ENCODE assay signal across 31 cellular contexts in genomic region chrX:57445046-57445445, GRCh38.
"Had no signal": no experiment of that assay in that cellular context is flagged by ENCODE, and none has a peak within 500 bp of the region (broad histone marks: within the 10 kb centered on the region; RNA-seq: fewer than 3 reads in every experiment).

No MANE protein-coding gene starts in this region.

- H3K4me3 ChIP-seq: cardiac muscle cell, colonic mucosa, dorsolateral prefrontal cortex, heart left ventricle, left lung, lung, ovary, skin epidermis, thoracic aorta, uterus had no signal

- H3K36me3 ChIP-seq: cardiac muscle cell, colonic mucosa, heart left ventricle, left lung, ovary, thoracic aorta, uterus had no signal

- DNase-seq: activated CD4-positive, alpha-beta T cell treated with anti-CD3 and anti-CD28 coated beads for 48 hours; activated CD4-positive, alpha-beta T cell treated with anti-CD3 and anti-CD28 coated beads, Interleukin-2, amount 50 U/mL, for 48 hours; activated CD8-positive, alpha-beta memory T cell treated with anti-CD3 and anti-CD28 coated beads for 24 hours; activated effector memory CD4-positive, alpha-beta T cell treated with Interleukin-2 at 50 U/mL for 16 hours; activated naive CD4-positive, alpha-beta T cell treated with Interleukin-2 at 50 U/mL for 16 hours; anterior cingulate cortex; cerebellar nuclear complex; colonic mucosa; dorsolateral prefrontal cortex; effector memory CD4-positive, alpha-beta T cell; heart left ventricle; hypothalamus; left lung; ovary; retina; stimulated activated CD4-positive, alpha-beta T cell treated with anti-CD3 and anti-CD28 coated beads, Interleukin-12 subunit alpha, Interleukin-12 subunit beta, amount 100 ng/mL, for 4 hours; stimulated activated CD4-positive, alpha-beta T cell treated with anti-CD3 and anti-CD28 coated beads, Interleukin-4, amount 100 ng/mL, for 1 hour; T-helper 1 cell; uterus had no signal

- H3K27ac Mint-ChIP-seq: activated naive CD8-positive, alpha-beta T cell; nephron; progenitor cell of endocrine pancreas; stimulated activated naive CD8-positive, alpha-beta T cell treated with anti-CD3 and anti-CD28 coated beads, Interleukin-15, Interleukin-2, amounts not matched to agents 100 ng/mL and 50 ng/mL, for 24 hours; T-helper 2 cell treated with Interferon-gamma antibody and Interleukin-4, amounts not matched to agents 5 μg/mL and 100 μg/mL, for 36 hours; type B pancreatic cell had no signal

- H3K4me1 Mint-ChIP-seq: nephron had no signal

- H3K27me3 Mint-ChIP-seq: activated naive CD8-positive, alpha-beta T cell; progenitor cell of endocrine pancreas; stimulated activated naive CD8-positive, alpha-beta T cell treated with anti-CD3 and anti-CD28 coated beads, Interleukin-15, Interleukin-2, amounts not matched to agents 100 ng/mL and 50 ng/mL, for 24 hours; type B pancreatic cell had no signal

- H3K36me3 Mint-ChIP-seq: type B pancreatic cell had no signal

- ATAC-seq: foreskin keratinocyte, heart left ventricle, left lung, sciatic nerve had no signal

- H3K9me3 Mint-ChIP-seq: type B pancreatic cell had no signal

- H3K27me3 ChIP-seq: cardiac muscle cell, foreskin keratinocyte, left lung, ovary, uterus had no signal

- H3K9me3 ChIP-seq: colonic mucosa, left lung, ovary, thoracic aorta, uterus had no signal

- H3K4me1 ChIP-seq: colonic mucosa, foreskin keratinocyte, heart left ventricle, left lung, uterus had no signal

- H3K27ac ChIP-seq: cardiac muscle cell, colonic mucosa, dorsolateral prefrontal cortex, foreskin keratinocyte, heart left ventricle, left lung, ovary, skin epidermis, thoracic aorta, uterus had no signal

- H3K4me3 Mint-ChIP-seq: activated naive CD8-positive, alpha-beta T cell; nephron; stimulated activated naive CD8-positive, alpha-beta T cell treated with anti-CD3 and anti-CD28 coated beads, Interleukin-15, Interleukin-2, amounts not matched to agents 100 ng/mL and 50 ng/mL, for 24 hours; T-helper 2 cell treated with Interferon-gamma antibody and Interleukin-4, amounts not matched to agents 5 μg/mL and 100 μg/mL, for 36 hours; type B pancreatic cell had no signal
